In the genomic region with DNA sequence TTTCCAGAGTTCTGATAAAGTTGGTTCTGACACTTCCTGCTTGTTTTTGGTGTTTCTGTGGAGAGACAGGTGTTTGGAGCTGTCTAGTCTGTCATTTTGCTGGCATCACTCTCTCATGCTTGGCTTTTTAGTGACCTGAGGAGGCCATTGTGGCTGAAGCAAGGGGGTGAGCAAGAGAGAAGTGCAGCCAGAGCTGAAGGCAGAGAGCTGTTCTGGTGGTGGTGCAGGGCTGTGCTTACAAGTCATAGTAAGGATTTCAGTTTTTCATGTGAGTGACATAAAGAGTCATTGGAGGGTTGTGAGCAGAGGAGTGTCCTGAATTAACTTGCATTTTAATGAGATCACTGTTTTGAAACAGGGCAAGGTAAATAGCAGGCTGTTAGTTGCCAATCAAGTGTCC, we compare ENCODE assay signal across 27 cellular contexts.
A peak's percentile ranks its signal among the peaks of the same experiment; 100 is the strongest.
DNase-seq lines count a peak whose midpoint lies in the region; ATAC-seq and TF ChIP-seq lines count a peak whose summit lies in the region.
"Had no signal": no experiment of that assay in that cellular context is flagged by ENCODE, and none has a peak within 500 bp of the region (broad histone marks: within the 10 kb centered on the region; RNA-seq: fewer than 3 reads in every experiment).

No MANE protein-coding gene starts in this region.

- DNase-seq in left ventricle myocardium superior (no peak), right atrium auricular region (ENCODE audit: low spot score) (no peak), LHCN-M2 (ENCODE audit: low read depth) (peak; percentile 44), Calu3 (no peak), GOT3 (lab: John Stamatoyannopoulos, UW) (no peak), PC-9 (no peak), CD1c-positive myeloid dendritic cell (ENCODE audit: extremely low spot score) (no peak)
- DNase-seq: activated CD4-positive, alpha-beta T cell treated with anti-CD3 and anti-CD28 coated beads, Interleukin-2, amount 10 ng/mL, durations not matched to agents 24 days and 14 days; activated CD8-positive, alpha-beta memory T cell treated with anti-CD3 and anti-CD28 coated beads, Interleukin-2, amount 10 ng/mL, durations not matched to agents 7 days and 5 days; aorta; BE2C; dorsolateral prefrontal cortex; glutamatergic neuron; kidney glomerular epithelial cell; NCI-H1694; NCI-H2171 treated with DMSO at 0.1 percent for 48 hours; NCI-H524 treated with DMSO at 0.1 percent for 48 hours; nucleus accumbens; stimulated activated CD4-positive, alpha-beta T cell treated with anti-CD3 and anti-CD28 coated beads, Interleukin-2, amount 100 ng/mL, for 24 hours; T-helper 17 cell had no signal

- no peaks in the 10 kb centered on the region for H3K9me2 ChIP-seq in PC-9 (ENCODE audit: insufficient read depth)

- H3K4me2 ChIP-seq in PC-9: no peak overlapping the region
- H3K4me2 ChIP-seq: A549, smooth muscle cell had no signal

- H3K27ac Mint-ChIP-seq in Calu3 (ENCODE audit: unreplicated experiment): no peak overlapping the region
- H3K27ac Mint-ChIP-seq: activated CD4-positive, alpha-beta T cell treated with anti-CD3 and anti-CD28 coated beads, Interleukin-2, amount 10 ng/mL, durations not matched to agents 24 days and 14 days; activated CD8-positive, alpha-beta memory T cell treated with anti-CD3 and anti-CD28 coated beads, Interleukin-2, amount 10 ng/mL, durations not matched to agents 7 days and 5 days; activated naive CD4-positive, alpha-beta T cell treated with anti-CD3 and anti-CD28 coated beads, Interleukin-2, amount 50 U/mL, for 24 hours; activated T-helper 1 cell treated with anti-CD3 and anti-CD28 coated beads, Interleukin-12 subunit alpha, Interleukin-12 subunit beta, Interleukin-2, Interleukin-4 antibody, amounts not matched to agents 30 ng/mL and 10 ng/mL and 1 ng/mL, durations not matched to agents 14 hours and 24 hours and 36 hours; T-helper 17 cell had no signal

- no peaks in the 10 kb centered on the region for H3K79me2 ChIP-seq in PC-9 (ENCODE audit: low read depth)

- intact Hi-C loops in left ventricle myocardium superior (cut with micrococcal nuclease) (no loop called here), Calu3 (cut with micrococcal nuclease; ENCODE audit: unreplicated experiment) (no loop called here), PC-9 (cut with micrococcal nuclease; ENCODE audit: unreplicated experiment) (no loop called here)

- no peaks in the 10 kb centered on the region for H3F3A ChIP-seq in PC-9 (ENCODE audit: insufficient read depth, low read depth)

- no peak overlapping the region for H3K9ac ChIP-seq in iPS-18a (ENCODE audit: low read length)

- H3K4me1 ChIP-seq in right atrium auricular region (peaks cover 0 to 27% of the 10 kb centered on the region in 2 donors), iPS-18a (ENCODE audit: control insufficient read depth, low read depth, low read length) (peaks cover 6% of the 10 kb centered on the region), PC-9 (replicated peaks; ENCODE audit: insufficient read depth) (no peaks in the 10 kb centered on the region)

- H3K36me3 ChIP-seq in right atrium auricular region (peaks cover 19% of the 10 kb centered on the region), iPS-18a (ENCODE audit: control insufficient read depth, low read depth, low read length) (peaks cover 14% of the 10 kb centered on the region), PC-9 (ENCODE audit: low read depth) (peaks cover 13% of the 10 kb centered on the region; the same call in 1 of the 2 replicates)

- BruUV-seq in Calu3 (replicated peaks; lab: Mats Ljungman, UMichigan) (no TSS peak), PC-9 (replicated peaks; lab: Mats Ljungman, UMichigan) (no TSS peak)

- peak; percentile 38 for ATAC-seq in left ventricle myocardium superior
- ATAC-seq: A549; activated CD8-positive, alpha-beta memory T cell treated with anti-CD3 and anti-CD28 coated beads, Interleukin-2, amount 10 ng/mL, durations not matched to agents 7 days and 5 days; T-helper 17 cell had no signal

- H3K27me3 Mint-ChIP-seq in Calu3 (ENCODE audit: unreplicated experiment): no peaks in the 10 kb centered on the region
- H3K27me3 Mint-ChIP-seq: activated CD4-positive, alpha-beta T cell treated with anti-CD3 and anti-CD28 coated beads, Interleukin-2, amount 10 ng/mL, durations not matched to agents 24 days and 14 days; activated CD8-positive, alpha-beta memory T cell treated with anti-CD3 and anti-CD28 coated beads, Interleukin-2, amount 10 ng/mL, durations not matched to agents 7 days and 5 days; activated naive CD4-positive, alpha-beta T cell treated with anti-CD3 and anti-CD28 coated beads, Interleukin-2, amount 50 U/mL, for 24 hours; central memory CD8-positive, alpha-beta T cell; T-helper 17 cell had no signal

- no peaks in the 10 kb centered on the region for H3K4me1 Mint-ChIP-seq in Calu3 (ENCODE audit: low read depth, unreplicated experiment)
- H3K4me1 Mint-ChIP-seq: activated CD4-positive, alpha-beta T cell treated with anti-CD3 and anti-CD28 coated beads, Interleukin-2, amount 10 ng/mL, durations not matched to agents 24 days and 14 days; activated CD8-positive, alpha-beta memory T cell treated with anti-CD3 and anti-CD28 coated beads, Interleukin-2, amount 10 ng/mL, durations not matched to agents 7 days and 5 days; activated naive CD4-positive, alpha-beta T cell treated with anti-CD3 and anti-CD28 coated beads, Interleukin-2, amount 50 U/mL, for 24 hours had no signal

- no peak for TF ChIP-seq CTCF in right atrium auricular region (IDR thresholded peaks at IDR 0.05)
- no peak for TF ChIP-seq CTCF in Calu3 (IDR thresholded peaks at IDR 0.05; ENCODE audit: unreplicated experiment)
- no peak for TF ChIP-seq CTCF in PC-9 (conservative IDR thresholded peaks at IDR 0.05)

- H2AFZ ChIP-seq in PC-9: no peak overlapping the region

- no peaks in the 10 kb centered on the region for H3K9me3 Mint-ChIP-seq in Calu3 (ENCODE audit: low read depth, unreplicated experiment)
- H3K9me3 Mint-ChIP-seq: activated CD4-positive, alpha-beta T cell treated with anti-CD3 and anti-CD28 coated beads, Interleukin-2, amount 10 ng/mL, durations not matched to agents 24 days and 14 days; activated naive CD4-positive, alpha-beta T cell treated with anti-CD3 and anti-CD28 coated beads, Interleukin-2, amount 50 U/mL, for 24 hours; activated T-helper 1 cell treated with anti-CD3 and anti-CD28 coated beads, Interleukin-12 subunit alpha, Interleukin-12 subunit beta, Interleukin-2, Interleukin-4 antibody, amounts not matched to agents 30 ng/mL and 10 ng/mL and 1 ng/mL, durations not matched to agents 14 hours and 24 hours and 36 hours; central memory CD8-positive, alpha-beta T cell had no signal

- H3K36me3 Mint-ChIP-seq in Calu3 (ENCODE audit: insufficient read depth, unreplicated experiment): no peaks in the 10 kb centered on the region

- H3K27ac ChIP-seq in right atrium auricular region (no peak overlapping the region), iPS-18a (ENCODE audit: low read length) (peak overlapping the region; percentile 7), PC-9 (no peak overlapping the region)
- H3K27ac ChIP-seq: A549, dorsolateral prefrontal cortex, SK-N-MC had no signal

- H3K27me3 ChIP-seq in right atrium auricular region (no peaks in the 10 kb centered on the region), iPS-18a (ENCODE audit: control insufficient read depth, insufficient read depth, low read length) (no peaks in the 10 kb centered on the region), PC-9 (ENCODE audit: insufficient read depth, low read depth) (no peaks in the 10 kb centered on the region)
- H3K27me3 ChIP-seq: BE2C, dorsolateral prefrontal cortex had no signal

- peaks cover 0 to 21% of the 10 kb centered on the region in 2 donors for H3K9me3 ChIP-seq in right atrium auricular region
- no peaks in the 10 kb centered on the region for H3K9me3 ChIP-seq in iPS-18a (ENCODE audit: control insufficient read depth, low read depth, low read length)
- H3K9me3 ChIP-seq in PC-9 (ENCODE audit: insufficient read depth, low read depth): 0 out of 2 replicates have a peak, but pooled peaks cover 9% of the 10 kb centered on the region
- H3K9me3 ChIP-seq: BE2C had no signal

- H3K4me3 ChIP-seq in right atrium auricular region (no peak overlapping the region), iPS-18a (ENCODE audit: low read length) (no peak overlapping the region), PC-9 (no peak overlapping the region)
- H3K4me3 ChIP-seq: A549, dorsolateral prefrontal cortex, SK-N-MC, smooth muscle cell had no signal

- no peak overlapping the region for H3K4me3 Mint-ChIP-seq in Calu3 (ENCODE audit: low read depth, unreplicated experiment)
- H3K4me3 Mint-ChIP-seq: activated CD4-positive, alpha-beta T cell treated with anti-CD3 and anti-CD28 coated beads, Interleukin-2, amount 10 ng/mL, durations not matched to agents 24 days and 14 days; activated CD8-positive, alpha-beta memory T cell treated with anti-CD3 and anti-CD28 coated beads, Interleukin-2, amount 10 ng/mL, durations not matched to agents 7 days and 5 days; activated naive CD4-positive, alpha-beta T cell treated with anti-CD3 and anti-CD28 coated beads, Interleukin-2, amount 50 U/mL, for 24 hours; activated T-helper 1 cell treated with anti-CD3 and anti-CD28 coated beads, Interleukin-12 subunit alpha, Interleukin-12 subunit beta, Interleukin-2, Interleukin-4 antibody, amounts not matched to agents 30 ng/mL and 10 ng/mL and 1 ng/mL, durations not matched to agents 14 hours and 24 hours and 36 hours; central memory CD8-positive, alpha-beta T cell; T-helper 17 cell had no signal

- CTCF ChIA-PET in Calu3 (lab: Charles Lee): no interaction called here
- CTCF ChIA-PET in PC-9 (lab: Charles Lee): no interaction called here

- POLR2A ChIA-PET in PC-9 (lab: Charles Lee; ENCODE audit: unreplicated experiment): no interaction called here

- no peaks in the 10 kb centered on the region for H4K20me1 ChIP-seq in PC-9 (ENCODE audit: insufficient read depth)
